ENCODE assay signal across 1 cellular context in the genomic region with DNA sequence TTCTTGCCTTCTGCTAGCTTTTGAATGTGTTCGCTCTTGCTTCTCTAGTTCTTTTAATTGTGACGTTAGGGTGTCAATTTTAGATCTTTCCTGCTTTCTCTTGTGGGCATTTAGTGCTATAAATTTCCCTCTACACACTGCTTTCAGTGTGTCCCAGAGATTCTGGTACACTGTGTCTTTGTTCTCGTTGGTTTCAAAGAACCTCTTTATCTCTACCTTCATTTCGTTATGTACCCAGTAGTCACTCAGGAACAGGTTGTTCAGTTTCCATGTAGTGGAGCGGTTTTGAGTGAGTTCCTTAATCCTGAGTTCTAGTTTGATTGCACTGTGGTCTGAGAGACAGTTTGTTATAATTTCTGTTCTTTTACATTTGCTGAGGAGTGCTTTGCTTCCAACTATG. TPM values are rescaled to one million over a fixed set of nuclear protein-coding genes. Genes with fewer than 3 reads are reported as not detected.
"Had no signal": no experiment of that assay in that cellular context is flagged by ENCODE, and none has a peak within 500 bp of the region (broad histone marks: within the 10 kb centered on the region; RNA-seq: fewer than 3 reads in every experiment).

No MANE protein-coding gene starts in this region.

RNA-seq across cellular contexts. Expression of a gene that starts 5.9 kb away (rescaled TPM):
- total RNA-seq: HT1080 had no signal
